10 cellular contexts compared by ENCODE assay signal in the genomic region with DNA sequence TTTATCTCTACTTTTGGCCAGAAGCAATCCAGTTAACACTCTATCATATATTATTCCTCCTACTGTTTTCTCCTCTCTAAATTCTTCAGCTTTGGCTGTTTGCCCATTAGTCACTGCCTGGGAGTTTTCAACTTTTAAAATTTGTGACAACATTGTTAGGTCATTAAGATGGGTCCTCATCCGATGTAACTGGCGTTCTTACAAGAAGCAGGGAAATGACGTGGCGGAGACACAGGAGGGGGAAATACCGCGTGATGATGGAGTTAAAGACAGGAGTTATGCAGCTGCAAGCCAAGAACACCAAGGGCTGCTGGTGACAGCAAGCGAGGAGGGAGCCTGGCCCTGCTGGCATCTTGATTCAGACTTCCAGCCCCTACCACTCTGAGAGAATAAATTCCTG. TPM values are rescaled to one million over a fixed set of nuclear protein-coding genes. Genes with fewer than 3 reads are reported as not detected.
DNase-seq lines count a peak whose midpoint lies in the region; ATAC-seq, FAIRE-seq and TF ChIP-seq lines count a peak whose summit lies in the region.
"Had no signal": no experiment of that assay in that cellular context is flagged by ENCODE, and none has a peak within 500 bp of the region (broad histone marks: within the 10 kb centered on the region; RNA-seq: fewer than 3 reads in every experiment).

No MANE protein-coding gene starts in this region.

- H3K9ac ChIP-seq in K562 (ENCODE audit: insufficient read depth in 1 of 2, low read depth in 2 of 2, low read length in 2 of 2), result peak overlapping the region in 1 of 2 experiments; percentile 27; a peak in 1 of 4 replicates

- peak overlapping the region; percentile 55 for H3K4me2 ChIP-seq in K562 (ENCODE audit: insufficient read depth, low read length)

- no peak for TF ChIP-seq RAD21 in K562 (CRISPR knock-in tag; conservative IDR thresholded peaks at IDR 0.05 in 1 of 2, IDR thresholded peaks at IDR 0.05 in 1 of 2)

- no peaks in the 10 kb centered on the region for H3K36me3 ChIP-seq in K562 (ENCODE audit: control insufficient read depth, insufficient read depth, low read length)

- in situ Hi-C loops in K562 (cut with MboI), result loop anchor here (5.0 to 10.0 kb wide), 2 partner anchors 286 to 559 kb away; no protein-coding TSS in a partner anchor

- FAIRE-seq in K562 (lab: Jason Lieb, UNC), result no peak
- FAIRE-seq: G401.6 had no signal

- ATAC-seq in GM18505 (IDR thresholded peaks at IDR 0.05; ENCODE audit: unreplicated experiment), result peak; percentile 19
- ATAC-seq in GM21390 (IDR thresholded peaks at IDR 0.05; ENCODE audit: unreplicated experiment), result peak; percentile 6
- ATAC-seq in HG03342 (IDR thresholded peaks at IDR 0.05; ENCODE audit: unreplicated experiment), result peak; percentile 51
- ATAC-seq in K562, result peak; percentile 68

- no peaks in the 10 kb centered on the region for H3K79me2 ChIP-seq in K562 (ENCODE audit: control insufficient read depth, insufficient read depth, low read length)

- H3K4me1 ChIP-seq in K562 (replicated peaks in 1 of 2; ENCODE audit: control insufficient read depth in 2 of 2, insufficient read depth in 2 of 2, low read length in 2 of 2), result no peaks in the 10 kb centered on the region; a peak in 1 of 5 replicates

- no TSS peak for BruUV-seq in K562 (replicated peaks; lab: Mats Ljungman, UMichigan)

- no peak overlapping the region for H3K27ac ChIP-seq in K562 (ENCODE audit: extremely low read depth, low read depth, low read length)

- 5% methylated on average over 7 of the region's 7 CpGs for WGBS in K562 (ENCODE audit: insufficient coverage, low coverage, missing lambda C conversion rate)

- intact Hi-C loops in K562 (cut with micrococcal nuclease), result loop anchor here (5.0 kb wide), 4 partner anchors 64 to 529 kb away; partner anchors contain the start of genes ADAT1, KARS1 and TERF2IP

- POLR2A ChIA-PET in K562 (lab: Yijun Ruan, JAX), result no interaction called here

- no peaks in the 10 kb centered on the region; the same call in 1 of the 2 replicates for H4K20me1 ChIP-seq in K562 (replicated peaks; ENCODE audit: control insufficient read depth, insufficient read depth, low read length)

- H3K27me3 ChIP-seq in K562 (ENCODE audit: control insufficient read depth in 2 of 2, insufficient read depth in 2 of 2, low read length in 2 of 2), result no peaks in the 10 kb centered on the region; a peak in 1 of 5 replicates

- DNase-seq in K562 (ENCODE audit: extremely low read depth in 1 of 4, low spot score in 3 of 4), result peak in 1 of 4 experiments; percentile 39
- no peak for DNase-seq in epidermal melanocyte (ENCODE audit: insufficient read length, low spot score)
- DNase-seq in UCSD-AML1 (lab: John Stamatoyannopoulos, UW; ENCODE audit: unreplicated experiment), result no peak
- DNase-seq in stimulated activated CD4-positive, alpha-beta T cell treated with anti-CD3 and anti-CD28 coated beads, Interleukin-2, amount 100 ng/mL, for 48 hours, result no peak
- DNase-seq in nucleus accumbens (lab: John Stamatoyannopoulos, UW), result no peak
- DNase-seq: central memory CD4-positive, alpha-beta T cell had no signal

- TF ChIP-seq EP300 in K562 (IDR thresholded peaks at IDR 0.05; ENCODE audit: low read length), result no peak

- no peak for TF ChIP-seq POLR2A in GM18505 (IDR thresholded peaks at IDR 0.05; ENCODE audit: borderline replicate concordance, extremely low read depth, insufficient read depth, insufficient read length)
- no peak for TF ChIP-seq POLR2A in K562 (conservative IDR thresholded peaks at IDR 0.05)

- no peaks in the 10 kb centered on the region for H3K9me3 ChIP-seq in K562 (replicated peaks; ENCODE audit: control insufficient read depth, insufficient read depth, low read depth, low read length)

- H3K9me1 ChIP-seq in K562 (ENCODE audit: control insufficient read depth, insufficient read depth, low read length), result no peaks in the 10 kb centered on the region

- CTCF ChIA-PET in K562 (lab: Yijun Ruan, JAX; ENCODE audit: low intra/inter-chr PET ratio), result no interaction called here

- no peak for TF ChIP-seq CTCF in K562 (IDR thresholded peaks at IDR 0.05 in 2 of 3, conservative IDR thresholded peaks at IDR 0.05 in 1 of 3; ENCODE audit: insufficient read depth in 2 of 3, low read depth in 1 of 3, low read length in 3 of 3)

- H3K4me3 ChIP-seq in K562, result no peak overlapping the region

- peak overlapping the region; percentile 57 for H2AFZ ChIP-seq in K562 (ENCODE audit: low read depth, low read length)

TF ChIP-seq in K562, 482 proteins besides CTCF, POLR2A, EP300 and RAD21 (continues in another document):
- TF ChIP-seq NFRKB (IDR thresholded peaks at IDR 0.05; ENCODE audit: low read depth) (no peak), MEIS2 (IDR thresholded peaks at IDR 0.05; ENCODE audit: partially characterized antibody) (peak; percentile 6), DPF2 (IDR thresholded peaks at IDR 0.05) (0 out of 2 replicates have a peak, but pooled peaks have one; percentile 10), ZNF830 (CRISPR knock-in tag; IDR thresholded peaks at IDR 0.05) (no peak), ZNF668 (CRISPR knock-in tag; IDR thresholded peaks at IDR 0.05) (no peak), CBX3 (IDR thresholded peaks at IDR 0.05; ENCODE audit: borderline replicate concordance in 1 of 2, low read length in 2 of 2) (no peak), FOXM1 (IDR thresholded peaks at IDR 0.05; ENCODE audit: low read depth) (peak; percentile 70), FOXM1 (CRISPR knock-in tag; IDR thresholded peaks at IDR 0.05; ENCODE audit: low read depth) (no peak), CREB1 (IDR thresholded peaks at IDR 0.05) (peak; percentile 76), CREB1 (CRISPR knock-in tag; IDR thresholded peaks at IDR 0.05) (peak; percentile 69), ESRRA (IDR thresholded peaks at IDR 0.05; ENCODE audit: borderline replicate concordance, low read depth) (no peak), ZNF408 (CRISPR knock-in tag; IDR thresholded peaks at IDR 0.05; ENCODE audit: low read depth) (no peak), MYBL2 (IDR thresholded peaks at IDR 0.05; ENCODE audit: low read depth) (peak; percentile 87), MYBL2 (CRISPR knock-in tag; IDR thresholded peaks at IDR 0.05; ENCODE audit: borderline replicate concordance) (no peak), CBFA2T3 (IDR thresholded peaks at IDR 0.05) (no peak), SNIP1 (IDR thresholded peaks at IDR 0.05; ENCODE audit: low read depth) (no peak), GABPB2 (CRISPR knock-in tag; conservative IDR thresholded peaks at IDR 0.05) (no peak)
- TF ChIP-seq, protein P1, sequence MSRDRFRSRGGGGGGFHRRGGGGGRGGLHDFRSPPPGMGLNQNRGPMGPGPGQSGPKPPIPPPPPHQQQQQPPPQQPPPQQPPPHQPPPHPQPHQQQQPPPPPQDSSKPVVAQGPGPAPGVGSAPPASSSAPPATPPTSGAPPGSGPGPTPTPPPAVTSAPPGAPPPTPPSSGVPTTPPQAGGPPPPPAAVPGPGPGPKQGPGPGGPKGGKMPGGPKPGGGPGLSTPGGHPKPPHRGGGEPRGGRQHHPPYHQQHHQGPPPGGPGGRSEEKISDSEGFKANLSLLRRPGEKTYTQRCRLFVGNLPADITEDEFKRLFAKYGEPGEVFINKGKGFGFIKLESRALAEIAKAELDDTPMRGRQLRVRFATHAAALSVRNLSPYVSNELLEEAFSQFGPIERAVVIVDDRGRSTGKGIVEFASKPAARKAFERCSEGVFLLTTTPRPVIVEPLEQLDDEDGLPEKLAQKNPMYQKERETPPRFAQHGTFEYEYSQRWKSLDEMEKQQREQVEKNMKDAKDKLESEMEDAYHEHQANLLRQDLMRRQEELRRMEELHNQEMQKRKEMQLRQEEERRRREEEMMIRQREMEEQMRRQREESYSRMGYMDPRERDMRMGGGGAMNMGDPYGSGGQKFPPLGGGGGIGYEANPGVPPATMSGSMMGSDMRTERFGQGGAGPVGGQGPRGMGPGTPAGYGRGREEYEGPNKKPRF (IDR thresholded peaks at IDR 0.05; ENCODE audit: low read depth, low read length), result no peak

RNA-seq across cellular contexts. Expression of gene CPHXL, which starts 34.8 kb away (rescaled TPM):
- total RNA-seq in K562 (2011; cell fraction: chromatin; rRNA removed; ENCODE audit: low replicate concordance), result not detected in 2 replicates
- total RNA-seq in K562 (2011; cell fraction: nucleolus; rRNA removed), result not detected in 2 replicates
- total RNA-seq in K562 (2011; cell fraction: nucleoplasm; rRNA removed), result not detected in 2 replicates
- total RNA-seq in K562 (2014; rRNA removed) (not detected in 2 replicates), K562 (2014; rRNA removed; fragmentation: Illumina TruSeq; extraction: Trizol) (not detected in 2 replicates), K562 (2015; rRNA removed; fragmentation: Illumina TruSeq; extraction: Trizol) (not detected in 2 replicates), K562 (2021) (not detected in 2 replicates)
- polyA plus RNA-seq in K562 (2011; rRNA removed) (not detected in 2 replicates), K562 (2014; fragmentation: Illumina TruSeq; extraction: Trizol) (not detected in 2 replicates), K562 (2014; fragmentation: Nextera tagmentation; extraction: Ambion mirVana) (not detected), K562 (2014; rRNA removed) (not detected in 2 replicates)
- not detected in 2 replicates for polyA plus RNA-seq in K562 (2011; cell fraction: cytosol; rRNA removed)
- polyA plus RNA-seq in K562 (2011; cell fraction: nucleus; rRNA removed), result not detected in 2 replicates
- not detected in 2 replicates for polyA plus RNA-seq in K562 (2012)
- polyA minus RNA-seq in K562 (2011; rRNA and poly(A)+ RNA removed), result not detected in 2 replicates
- polyA minus RNA-seq in K562 (2011; cell fraction: cytosol; rRNA and poly(A)+ RNA removed), result not detected in 2 replicates
- not detected in 2 replicates for polyA minus RNA-seq in K562 (2011; cell fraction: nucleus; rRNA and poly(A)+ RNA removed)

RNA-seq across cellular contexts. Expression of gene DUXB, which starts 59.9 kb away (rescaled TPM):
- not detected in 2 replicates for total RNA-seq in K562 (2011; cell fraction: chromatin; rRNA removed; ENCODE audit: low replicate concordance)
- not detected in 2 replicates for total RNA-seq in K562 (2011; cell fraction: nucleolus; rRNA removed)
- total RNA-seq in K562 (2011; cell fraction: nucleoplasm; rRNA removed), result not detected in 2 replicates
- total RNA-seq in K562 (2014; rRNA removed) (not detected in 2 replicates), K562 (2014; rRNA removed; fragmentation: Illumina TruSeq; extraction: Trizol) (not detected in 2 replicates), K562 (2015; rRNA removed; fragmentation: Illumina TruSeq; extraction: Trizol) (not detected in 2 replicates), K562 (2021) (not detected in 2 replicates)
- polyA plus RNA-seq in K562 (2011; rRNA removed) (not detected in 2 replicates), K562 (2014; fragmentation: Illumina TruSeq; extraction: Trizol) (not detected in 2 replicates), K562 (2014; fragmentation: Nextera tagmentation; extraction: Ambion mirVana) (not detected), K562 (2014; rRNA removed) (not detected in 2 replicates)
- polyA plus RNA-seq in K562 (2011; cell fraction: cytosol; rRNA removed), result not detected in 2 replicates
- polyA plus RNA-seq in K562 (2011; cell fraction: nucleus; rRNA removed), result not detected in 2 replicates
- not detected in 2 replicates for polyA plus RNA-seq in K562 (2012)
- polyA minus RNA-seq in K562 (2011; rRNA and poly(A)+ RNA removed), result not detected in 2 replicates
- not detected in 2 replicates for polyA minus RNA-seq in K562 (2011; cell fraction: cytosol; rRNA and poly(A)+ RNA removed)
- not detected in 2 replicates for polyA minus RNA-seq in K562 (2011; cell fraction: nucleus; rRNA and poly(A)+ RNA removed)

Comparison
In these comparisons a context has a peak if more than half of its experiments do, and no peak if none do; other contexts are left out.
1. ATAC-seq: peak in every context shown above with its lines; median percentile 68 in K562; 51 in HG03342; 19 in GM18505; 6 in GM21390.